Comparison of ENCODE assay signal across 14 cellular contexts in the genomic region with DNA sequence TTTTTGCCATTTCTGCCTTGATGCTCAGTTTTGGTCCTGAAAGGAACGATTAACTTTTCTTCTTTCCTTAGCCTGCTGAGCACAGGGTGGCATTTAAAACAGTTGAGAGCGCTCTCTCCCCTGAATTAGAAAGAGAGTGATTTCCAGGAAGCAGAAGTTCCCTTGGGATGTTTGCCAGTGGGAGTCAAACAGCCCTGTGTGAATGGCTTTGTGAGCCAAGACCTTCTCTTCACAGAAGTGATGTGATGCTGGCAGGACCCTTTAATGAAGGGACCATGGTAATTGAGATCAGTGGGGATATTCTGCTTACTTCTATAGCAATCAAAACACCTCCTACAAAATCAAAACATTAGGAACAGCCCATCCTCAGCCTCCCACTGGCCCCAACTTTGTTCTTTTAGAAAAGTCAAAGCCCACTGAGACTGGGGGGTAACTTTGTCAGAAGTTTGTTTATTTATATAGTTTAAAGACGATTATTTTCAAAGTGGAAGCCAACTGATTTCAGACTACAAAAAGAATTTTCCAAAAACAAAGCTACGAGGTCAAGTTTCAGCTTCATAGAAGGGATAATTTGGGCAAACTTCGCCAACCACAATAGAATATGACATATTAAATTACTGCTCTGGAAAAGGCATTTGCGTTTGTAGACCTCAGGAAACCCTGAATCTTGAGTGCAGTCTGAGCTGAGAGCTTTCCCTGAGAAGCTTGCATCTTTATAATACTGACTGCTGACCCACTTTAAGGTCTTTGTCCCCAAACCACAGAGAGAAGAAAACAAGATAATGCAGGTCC.
"Had no signal": no experiment of that assay in that cellular context is flagged by ENCODE, and none has a peak within 500 bp of the region (broad histone marks: within the 10 kb centered on the region; RNA-seq: fewer than 3 reads in every experiment).

No MANE protein-coding gene starts in this region.

- H3K27ac ChIP-seq: ascending aorta, gastroesophageal sphincter, psoas muscle had no signal

- H3K27me3 ChIP-seq: ascending aorta, gastroesophageal sphincter, sigmoid colon had no signal

- DNase-seq: activated CD4-positive, alpha-beta memory T cell treated with anti-CD3 and anti-CD28 coated beads for 36 hours; activated gamma-delta T cell; activated naive CD8-positive, alpha-beta T cell treated with anti-CD3 and anti-CD28 coated beads for 36 hours; activated T-cell treated with anti-CD3 and anti-CD28 coated beads, Interleukin-2, amount 50 U/mL, for 48 hours; left ventricle myocardium superior; naive thymus-derived CD4-positive, alpha-beta T cell; psoas muscle; sigmoid colon; stimulated activated CD4-positive, alpha-beta T cell treated with anti-CD3 and anti-CD28 coated beads, Interleukin-12 subunit alpha, Interleukin-12 subunit beta, amount 100 ng/mL, for 4 hours; stimulated activated naive CD4-positive, alpha-beta T cell; T-helper 9 cell; trophoblast cell had no signal

- H3K36me3 ChIP-seq: ascending aorta, gastroesophageal sphincter, sigmoid colon had no signal

- H3K9me3 ChIP-seq: ascending aorta, gastroesophageal sphincter, psoas muscle, sigmoid colon had no signal

- H3K4me1 ChIP-seq: ascending aorta, gastroesophageal sphincter, psoas muscle had no signal

- H3K4me3 ChIP-seq: ascending aorta, gastroesophageal sphincter, psoas muscle, sigmoid colon had no signal

- ATAC-seq: gastroesophageal sphincter; left ventricle myocardium superior; naive thymus-derived CD4-positive, alpha-beta T cell; psoas muscle had no signal
